8 cellular contexts compared by ENCODE assay signal in the genomic region with DNA sequence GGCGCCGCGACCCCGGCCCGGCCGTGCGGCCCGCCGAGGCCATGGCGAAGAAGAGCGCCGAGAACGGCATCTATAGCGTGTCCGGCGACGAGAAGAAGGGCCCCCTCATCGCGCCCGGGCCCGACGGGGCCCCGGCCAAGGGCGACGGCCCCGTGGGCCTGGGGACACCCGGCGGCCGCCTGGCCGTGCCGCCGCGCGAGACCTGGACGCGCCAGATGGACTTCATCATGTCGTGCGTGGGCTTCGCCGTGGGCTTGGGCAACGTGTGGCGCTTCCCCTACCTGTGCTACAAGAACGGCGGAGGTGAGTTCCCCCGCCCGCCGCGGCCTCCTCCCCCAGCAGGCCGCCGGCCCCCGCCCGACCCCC. TPM values are rescaled to one million over a fixed set of nuclear protein-coding genes. Genes with fewer than 3 reads are reported as not detected.
A peak's percentile ranks its signal among the peaks of the same experiment; 100 is the strongest.
DNase-seq lines count a peak whose midpoint lies in the region; ATAC-seq and TF ChIP-seq lines count a peak whose summit lies in the region.
"Had no signal": no experiment of that assay in that cellular context is flagged by ENCODE, and none has a peak within 500 bp of the region (broad histone marks: within the 10 kb centered on the region; RNA-seq: fewer than 3 reads in every experiment).

No MANE protein-coding gene starts in this region.

- DNase-seq in GM23338 (ENCODE audit: low spot score) (no peak), caudate nucleus (lab: John Stamatoyannopoulos, UW) (no peak), prostate gland (ENCODE audit: low spot score) (no peak), DMS114 treated with DMSO at 0.1 percent for 48 hours (lab: John Stamatoyannopoulos, UW; ENCODE audit: unreplicated experiment) (no peak), nephron progenitor cell (no peak)
- DNase-seq: NCI-H510A had no signal

- H2AFZ ChIP-seq in GM23338: no peak overlapping the region

- H3K4me1 Mint-ChIP-seq in GM23338 (peaks cover 16% of the 10 kb centered on the region), nephron progenitor cell (peaks cover 15% of the 10 kb centered on the region)
- H3K4me1 Mint-ChIP-seq: activated naive CD4-positive, alpha-beta T cell treated with anti-CD3 and anti-CD28 coated beads, Interleukin-2, amount 50 U/mL, for 24 hours had no signal

- no peaks in the 10 kb centered on the region for H3K27me3 ChIP-seq in GM23338 (ENCODE audit: insufficient read depth)
- no peaks in the 10 kb centered on the region for H3K27me3 ChIP-seq in prostate gland (replicated peaks; ENCODE audit: insufficient read depth)

- H3K9me3 Mint-ChIP-seq in GM23338: peaks cover 4% of the 10 kb centered on the region
- H3K9me3 Mint-ChIP-seq in nephron progenitor cell: peaks cover 16% of the 10 kb centered on the region
- H3K9me3 Mint-ChIP-seq: activated naive CD4-positive, alpha-beta T cell treated with anti-CD3 and anti-CD28 coated beads, Interleukin-2, amount 50 U/mL, for 24 hours had no signal

- H3K4me2 ChIP-seq in GM23338: 0 out of 2 replicates have a peak overlapping the region, but pooled peaks have one; percentile 43

- no peaks in the 10 kb centered on the region for H4K20me1 ChIP-seq in GM23338 (replicated peaks; ENCODE audit: insufficient read depth)

- no peak overlapping the region for H3K27ac Mint-ChIP-seq in GM23338
- H3K27ac Mint-ChIP-seq in nephron progenitor cell: no peak overlapping the region
- H3K27ac Mint-ChIP-seq: activated naive CD4-positive, alpha-beta T cell treated with anti-CD3 and anti-CD28 coated beads, Interleukin-2, amount 50 U/mL, for 24 hours had no signal

- H3K9me2 ChIP-seq in GM23338 (ENCODE audit: insufficient read depth): no peaks in the 10 kb centered on the region

- H3K4me3 Mint-ChIP-seq in GM23338: no peak overlapping the region
- H3K4me3 Mint-ChIP-seq in nephron progenitor cell: no peak overlapping the region
- H3K4me3 Mint-ChIP-seq: activated naive CD4-positive, alpha-beta T cell treated with anti-CD3 and anti-CD28 coated beads, Interleukin-2, amount 50 U/mL, for 24 hours had no signal

- H3K36me3 ChIP-seq in GM23338 (ENCODE audit: insufficient read depth) (no peaks in the 10 kb centered on the region), prostate gland (no peaks in the 10 kb centered on the region)

- intact Hi-C loops in prostate gland (cut with DNase I): no loop called here

- H3K27ac ChIP-seq in GM23338 (ENCODE audit: low read depth): no peak overlapping the region
- peak overlapping the region; percentile 16 for H3K27ac ChIP-seq in caudate nucleus (ENCODE audit: low read depth, low read length)
- peak overlapping the region; percentile 45 to 85 for H3K27ac ChIP-seq in prostate gland

- H3F3A ChIP-seq in GM23338 (replicated peaks; ENCODE audit: low read depth): no peaks in the 10 kb centered on the region

- H3K36me3 Mint-ChIP-seq in GM23338 (ENCODE audit: low read depth) (peaks cover 9% of the 10 kb centered on the region; the same call in 2 of the 3 replicates), nephron progenitor cell (ENCODE audit: low read depth) (peaks cover 3% of the 10 kb centered on the region)
- H3K36me3 Mint-ChIP-seq: activated naive CD4-positive, alpha-beta T cell treated with anti-CD3 and anti-CD28 coated beads, Interleukin-2, amount 50 U/mL, for 24 hours had no signal

- H3K9me3 ChIP-seq in prostate gland: no peaks in the 10 kb centered on the region

- WGBS in prostate gland: no CpG with 5 or more reads among the region's 52 CpGs

- H3K27me3 Mint-ChIP-seq in GM23338 (ENCODE audit: insufficient read depth, low read depth, poor library complexity): peaks cover 6% of the 10 kb centered on the region
- peaks cover 3% of the 10 kb centered on the region for H3K27me3 Mint-ChIP-seq in nephron progenitor cell (ENCODE audit: low read depth, poor library complexity)

- no peak for TF ChIP-seq POLR2A in prostate gland (IDR thresholded peaks at IDR 0.05)

- ATAC-seq in GM23338 (no peak), HG02884 (IDR thresholded peaks at IDR 0.05; ENCODE audit: unreplicated experiment) (no peak)

- peak overlapping the region; percentile 45; the same call in 1 of the 2 replicates for H3K4me3 ChIP-seq in GM23338
- H3K4me3 ChIP-seq in prostate gland: peak overlapping the region; percentile 33 to 42

- H3K4me1 ChIP-seq in GM23338 (ENCODE audit: insufficient read depth) (peaks cover 3% of the 10 kb centered on the region; the same call in 1 of the 2 replicates), prostate gland (replicated peaks) (no peaks in the 10 kb centered on the region)

- TF ChIP-seq CTCF in GM23338 (conservative IDR thresholded peaks at IDR 0.05; ENCODE audit: low read depth in 2 of 2) (no peak), prostate gland (IDR thresholded peaks at IDR 0.05) (no peak), nephron progenitor cell (IDR thresholded peaks at IDR 0.05) (no peak)

- H3K79me2 ChIP-seq in GM23338 (replicated peaks; ENCODE audit: insufficient read depth): no peaks in the 10 kb centered on the region

TF ChIP-seq in GM23338, 12 proteins besides CTCF, POLR2A, EP300 and RAD21 (continues in another document):
- no peak for TF ChIP-seq STAT1 (IDR thresholded peaks at IDR 0.05; ENCODE audit: unreplicated experiment)
- no peak for TF ChIP-seq POLR2AphosphoS5 (IDR thresholded peaks at IDR 0.05; ENCODE audit: low read depth)
- TF ChIP-seq CREB1 (CRISPR knock-in tag; IDR thresholded peaks at IDR 0.05; ENCODE audit: low read depth): no peak
- TF ChIP-seq, protein P1, sequence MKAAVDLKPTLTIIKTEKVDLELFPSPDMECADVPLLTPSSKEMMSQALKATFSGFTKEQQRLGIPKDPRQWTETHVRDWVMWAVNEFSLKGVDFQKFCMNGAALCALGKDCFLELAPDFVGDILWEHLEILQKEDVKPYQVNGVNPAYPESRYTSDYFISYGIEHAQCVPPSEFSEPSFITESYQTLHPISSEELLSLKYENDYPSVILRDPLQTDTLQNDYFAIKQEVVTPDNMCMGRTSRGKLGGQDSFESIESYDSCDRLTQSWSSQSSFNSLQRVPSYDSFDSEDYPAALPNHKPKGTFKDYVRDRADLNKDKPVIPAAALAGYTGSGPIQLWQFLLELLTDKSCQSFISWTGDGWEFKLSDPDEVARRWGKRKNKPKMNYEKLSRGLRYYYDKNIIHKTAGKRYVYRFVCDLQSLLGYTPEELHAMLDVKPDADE (IDR thresholded peaks at IDR 0.05): no peak
- no peak for TF ChIP-seq EZH2phosphoT487 (IDR thresholded peaks at IDR 0.05; ENCODE audit: unreplicated experiment)
- TF ChIP-seq EZH2 (IDR thresholded peaks at IDR 0.05; ENCODE audit: low read depth, unreplicated experiment): no peak
- TF ChIP-seq, protein P2, sequence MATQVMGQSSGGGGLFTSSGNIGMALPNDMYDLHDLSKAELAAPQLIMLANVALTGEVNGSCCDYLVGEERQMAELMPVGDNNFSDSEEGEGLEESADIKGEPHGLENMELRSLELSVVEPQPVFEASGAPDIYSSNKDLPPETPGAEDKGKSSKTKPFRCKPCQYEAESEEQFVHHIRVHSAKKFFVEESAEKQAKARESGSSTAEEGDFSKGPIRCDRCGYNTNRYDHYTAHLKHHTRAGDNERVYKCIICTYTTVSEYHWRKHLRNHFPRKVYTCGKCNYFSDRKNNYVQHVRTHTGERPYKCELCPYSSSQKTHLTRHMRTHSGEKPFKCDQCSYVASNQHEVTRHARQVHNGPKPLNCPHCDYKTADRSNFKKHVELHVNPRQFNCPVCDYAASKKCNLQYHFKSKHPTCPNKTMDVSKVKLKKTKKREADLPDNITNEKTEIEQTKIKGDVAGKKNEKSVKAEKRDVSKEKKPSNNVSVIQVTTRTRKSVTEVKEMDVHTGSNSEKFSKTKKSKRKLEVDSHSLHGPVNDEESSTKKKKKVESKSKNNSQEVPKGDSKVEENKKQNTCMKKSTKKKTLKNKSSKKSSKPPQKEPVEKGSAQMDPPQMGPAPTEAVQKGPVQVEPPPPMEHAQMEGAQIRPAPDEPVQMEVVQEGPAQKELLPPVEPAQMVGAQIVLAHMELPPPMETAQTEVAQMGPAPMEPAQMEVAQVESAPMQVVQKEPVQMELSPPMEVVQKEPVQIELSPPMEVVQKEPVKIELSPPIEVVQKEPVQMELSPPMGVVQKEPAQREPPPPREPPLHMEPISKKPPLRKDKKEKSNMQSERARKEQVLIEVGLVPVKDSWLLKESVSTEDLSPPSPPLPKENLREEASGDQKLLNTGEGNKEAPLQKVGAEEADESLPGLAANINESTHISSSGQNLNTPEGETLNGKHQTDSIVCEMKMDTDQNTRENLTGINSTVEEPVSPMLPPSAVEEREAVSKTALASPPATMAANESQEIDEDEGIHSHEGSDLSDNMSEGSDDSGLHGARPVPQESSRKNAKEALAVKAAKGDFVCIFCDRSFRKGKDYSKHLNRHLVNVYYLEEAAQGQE (IDR thresholded peaks at IDR 0.05; ENCODE audit: unreplicated experiment): no peak
- no peak for TF ChIP-seq JUNB (IDR thresholded peaks at IDR 0.05; ENCODE audit: unreplicated experiment)

RNA-seq across cellular contexts. Expression of a gene that starts 0.8 kb away (rescaled TPM):
- total RNA-seq in GM23338 (2014; rRNA removed; shearing (Covaris generic)): 61.9 and 68.6 TPM in 2 replicates
- polyA plus RNA-seq in GM23338 (2016; fragmentation: Nextera tagmentation; extraction: Ambion mirVana): 19.5 and 22.2 TPM in 2 replicates
- total RNA-seq in prostate gland: 10 to 100 TPM; 25.4 to 95.4 TPM

RNA-seq across cellular contexts. Expression of a gene that starts 14.9 kb away (rescaled TPM):
- 5.4 and 11.9 TPM in 2 replicates for total RNA-seq in GM23338 (2014; rRNA removed; shearing (Covaris generic))
- 3.0 and 3.5 TPM in 2 replicates for polyA plus RNA-seq in GM23338 (2016; fragmentation: Nextera tagmentation; extraction: Ambion mirVana)
- total RNA-seq in prostate gland: 10 to 100 TPM in 1 of 2 donors, 1 to 10 TPM in 1; 8.5 to 50.6 TPM

RNA-seq across cellular contexts. Expression of a gene that starts 35.7 kb away (rescaled TPM):
- 85.0 and 104 TPM in 2 replicates for total RNA-seq in GM23338 (2014; rRNA removed; shearing (Covaris generic))
- 136 and 145 TPM in 2 replicates for polyA plus RNA-seq in GM23338 (2016; fragmentation: Nextera tagmentation; extraction: Ambion mirVana)
- 100 to 1,000 TPM; 144 to 244 TPM for total RNA-seq in prostate gland

RNA-seq across cellular contexts. Expression of a gene that starts 36.1 kb away (rescaled TPM):
- 4.0 and 8.9 TPM in 2 replicates for total RNA-seq in GM23338 (2014; rRNA removed; shearing (Covaris generic))
- 2.4 and 2.9 TPM in 2 replicates for polyA plus RNA-seq in GM23338 (2016; fragmentation: Nextera tagmentation; extraction: Ambion mirVana)
- 10 to 100 TPM in 1 of 2 donors, 1 to 10 TPM in 1; 9.7 to 97.8 TPM for total RNA-seq in prostate gland

RNA-seq across cellular contexts. Expression of a gene that starts 41.5 kb away (rescaled TPM):
- 3.4 and 3.9 TPM in 2 replicates for total RNA-seq in GM23338 (2014; rRNA removed; shearing (Covaris generic))
- 0.54 and 0.71 TPM in 2 replicates for polyA plus RNA-seq in GM23338 (2016; fragmentation: Nextera tagmentation; extraction: Ambion mirVana)
- total RNA-seq in prostate gland: 1 to 10 TPM in 1 of 2 donors, not detected in 1; 3.5 TPM
